In the genomic region with DNA sequence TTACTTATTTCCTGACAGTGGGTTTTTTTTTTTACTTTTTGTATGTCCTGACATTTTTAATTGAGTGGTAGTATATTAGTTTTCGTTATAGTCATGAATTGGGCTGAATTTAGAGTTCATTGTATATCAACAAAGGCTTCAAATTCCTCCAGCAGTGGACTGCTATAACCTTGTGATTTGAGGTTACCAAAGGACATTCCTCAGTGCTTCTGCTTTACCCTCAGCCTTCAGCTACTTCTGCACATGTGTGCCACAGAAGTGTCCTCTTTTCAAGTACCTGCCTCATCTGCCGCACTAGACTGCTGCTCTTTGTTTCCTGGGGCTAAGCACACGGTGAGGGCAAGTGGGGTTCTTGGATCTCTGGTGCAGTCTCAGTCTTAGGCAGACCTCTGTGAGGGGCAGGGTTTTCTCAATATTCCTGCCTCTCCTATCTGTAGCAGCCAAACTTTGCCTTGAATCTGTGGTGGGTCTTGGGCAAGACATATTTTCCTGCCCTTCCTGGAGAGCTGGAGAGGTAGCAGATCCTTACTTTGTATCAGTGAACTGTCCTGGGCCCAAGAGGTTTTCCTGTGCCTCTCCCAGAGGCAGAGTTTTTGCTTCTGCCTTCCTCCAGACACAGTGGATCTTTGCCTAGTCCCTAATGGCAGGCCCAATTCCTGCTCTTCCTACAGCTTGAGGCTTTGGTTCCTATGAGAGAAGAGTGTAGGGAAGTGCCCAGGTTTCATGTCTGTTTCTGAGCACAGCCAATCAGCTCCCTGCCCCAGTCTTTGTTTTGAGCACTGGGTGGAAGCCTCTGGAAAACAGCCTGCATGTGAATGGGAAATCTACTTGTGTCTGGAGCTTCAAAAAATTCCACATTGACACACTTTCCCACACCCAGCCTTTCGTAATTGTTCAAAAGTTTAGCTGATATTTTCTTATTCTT, we compare ENCODE assay signal across 1 cellular context.
TF ChIP-seq lines count a peak whose summit lies in the region.

No MANE protein-coding gene starts in this region.

TF ChIP-seq in GM12878, 131 proteins besides CTCF, POLR2A, EP300 and RAD21:
- TF ChIP-seq CREM (IDR thresholded peaks at IDR 0.05; ENCODE audit: low read depth) = no peak
- TF ChIP-seq SIX5 (IDR thresholded peaks at IDR 0.05; ENCODE audit: low read depth, low read length, severe bottlenecking) = no peak
- TF ChIP-seq MTA2 (IDR thresholded peaks at IDR 0.05; ENCODE audit: low read depth) = no peak
- TF ChIP-seq, protein P1, sequence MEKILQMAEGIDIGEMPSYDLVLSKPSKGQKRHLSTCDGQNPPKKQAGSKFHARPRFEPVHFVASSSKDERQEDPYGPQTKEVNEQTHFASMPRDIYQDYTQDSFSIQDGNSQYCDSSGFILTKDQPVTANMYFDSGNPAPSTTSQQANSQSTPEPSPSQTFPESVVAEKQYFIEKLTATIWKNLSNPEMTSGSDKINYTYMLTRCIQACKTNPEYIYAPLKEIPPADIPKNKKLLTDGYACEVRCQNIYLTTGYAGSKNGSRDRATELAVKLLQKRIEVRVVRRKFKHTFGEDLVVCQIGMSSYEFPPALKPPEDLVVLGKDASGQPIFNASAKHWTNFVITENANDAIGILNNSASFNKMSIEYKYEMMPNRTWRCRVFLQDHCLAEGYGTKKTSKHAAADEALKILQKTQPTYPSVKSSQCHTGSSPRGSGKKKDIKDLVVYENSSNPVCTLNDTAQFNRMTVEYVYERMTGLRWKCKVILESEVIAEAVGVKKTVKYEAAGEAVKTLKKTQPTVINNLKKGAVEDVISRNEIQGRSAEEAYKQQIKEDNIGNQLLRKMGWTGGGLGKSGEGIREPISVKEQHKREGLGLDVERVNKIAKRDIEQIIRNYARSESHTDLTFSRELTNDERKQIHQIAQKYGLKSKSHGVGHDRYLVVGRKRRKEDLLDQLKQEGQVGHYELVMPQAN (conservative IDR thresholded peaks at IDR 0.05) = no peak
- TF ChIP-seq NFXL1 (IDR thresholded peaks at IDR 0.05; ENCODE audit: borderline replicate concordance) = no peak
- TF ChIP-seq, protein P2, sequence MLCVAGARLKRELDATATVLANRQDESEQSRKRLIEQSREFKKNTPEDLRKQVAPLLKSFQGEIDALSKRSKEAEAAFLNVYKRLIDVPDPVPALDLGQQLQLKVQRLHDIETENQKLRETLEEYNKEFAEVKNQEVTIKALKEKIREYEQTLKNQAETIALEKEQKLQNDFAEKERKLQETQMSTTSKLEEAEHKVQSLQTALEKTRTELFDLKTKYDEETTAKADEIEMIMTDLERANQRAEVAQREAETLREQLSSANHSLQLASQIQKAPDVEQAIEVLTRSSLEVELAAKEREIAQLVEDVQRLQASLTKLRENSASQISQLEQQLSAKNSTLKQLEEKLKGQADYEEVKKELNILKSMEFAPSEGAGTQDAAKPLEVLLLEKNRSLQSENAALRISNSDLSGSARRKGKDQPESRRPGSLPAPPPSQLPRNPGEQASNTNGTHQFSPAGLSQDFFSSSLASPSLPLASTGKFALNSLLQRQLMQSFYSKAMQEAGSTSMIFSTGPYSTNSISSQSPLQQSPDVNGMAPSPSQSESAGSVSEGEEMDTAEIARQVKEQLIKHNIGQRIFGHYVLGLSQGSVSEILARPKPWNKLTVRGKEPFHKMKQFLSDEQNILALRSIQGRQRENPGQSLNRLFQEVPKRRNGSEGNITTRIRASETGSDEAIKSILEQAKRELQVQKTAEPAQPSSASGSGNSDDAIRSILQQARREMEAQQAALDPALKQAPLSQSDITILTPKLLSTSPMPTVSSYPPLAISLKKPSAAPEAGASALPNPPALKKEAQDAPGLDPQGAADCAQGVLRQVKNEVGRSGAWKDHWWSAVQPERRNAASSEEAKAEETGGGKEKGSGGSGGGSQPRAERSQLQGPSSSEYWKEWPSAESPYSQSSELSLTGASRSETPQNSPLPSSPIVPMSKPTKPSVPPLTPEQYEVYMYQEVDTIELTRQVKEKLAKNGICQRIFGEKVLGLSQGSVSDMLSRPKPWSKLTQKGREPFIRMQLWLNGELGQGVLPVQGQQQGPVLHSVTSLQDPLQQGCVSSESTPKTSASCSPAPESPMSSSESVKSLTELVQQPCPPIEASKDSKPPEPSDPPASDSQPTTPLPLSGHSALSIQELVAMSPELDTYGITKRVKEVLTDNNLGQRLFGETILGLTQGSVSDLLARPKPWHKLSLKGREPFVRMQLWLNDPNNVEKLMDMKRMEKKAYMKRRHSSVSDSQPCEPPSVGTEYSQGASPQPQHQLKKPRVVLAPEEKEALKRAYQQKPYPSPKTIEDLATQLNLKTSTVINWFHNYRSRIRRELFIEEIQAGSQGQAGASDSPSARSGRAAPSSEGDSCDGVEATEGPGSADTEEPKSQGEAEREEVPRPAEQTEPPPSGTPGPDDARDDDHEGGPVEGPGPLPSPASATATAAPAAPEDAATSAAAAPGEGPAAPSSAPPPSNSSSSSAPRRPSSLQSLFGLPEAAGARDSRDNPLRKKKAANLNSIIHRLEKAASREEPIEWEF (IDR thresholded peaks at IDR 0.05; ENCODE audit: insufficient replicate concordance, low read depth, low read length) = no peak
- TF ChIP-seq NFYA (IDR thresholded peaks at IDR 0.05; ENCODE audit: borderline replicate concordance, low read depth, low read length) = no peak
- no peak for TF ChIP-seq HDAC2 (IDR thresholded peaks at IDR 0.05)
- no peak for TF ChIP-seq SUZ12 (IDR thresholded peaks at IDR 0.05; ENCODE audit: unreplicated experiment)
- no peak for TF ChIP-seq CEBPB (IDR thresholded peaks at IDR 0.05; ENCODE audit: borderline replicate concordance in 1 of 2, low read depth in 2 of 2, low read length in 2 of 2)
- no peak for TF ChIP-seq ZZZ3 (IDR thresholded peaks at IDR 0.05; ENCODE audit: control insufficient read depth, insufficient read length, low read depth)
- TF ChIP-seq NRF1 (conservative IDR thresholded peaks at IDR 0.05; ENCODE audit: low read depth, low read length) = no peak
- no peak for TF ChIP-seq KAT2A (conservative IDR thresholded peaks at IDR 0.05; ENCODE audit: control insufficient read depth, low read depth, low read length)
- no peak for TF ChIP-seq POU2F2 (IDR thresholded peaks at IDR 0.05; ENCODE audit: borderline replicate concordance, low read depth, low read length)
- no peak for TF ChIP-seq SPI1 (IDR thresholded peaks at IDR 0.05; ENCODE audit: borderline replicate concordance, insufficient read depth, low read depth, low read length)
